In genomic region chr16:68238029-68238345, GRCh38 we compare ENCODE assay signal across 8 cellular contexts. TPM values are rescaled to one million over a fixed set of nuclear protein-coding genes. Genes with fewer than 3 reads are reported as not detected.
DNase-seq lines count a peak whose midpoint lies in the region; ATAC-seq and TF ChIP-seq lines count a peak whose summit lies in the region.

No MANE protein-coding gene starts in this region.

- no peaks in the 10 kb centered on the region for H3K36me3 Mint-ChIP-seq in osteocyte (ENCODE audit: unreplicated experiment)

- H3K4me3 Mint-ChIP-seq in osteocyte (ENCODE audit: unreplicated experiment): peak overlapping the region; percentile 84

- H3K79me2 ChIP-seq in Karpas-422 (ENCODE audit: low read length): no peaks in the 10 kb centered on the region

- no peaks in the 10 kb centered on the region for H3K36me3 ChIP-seq in Karpas-422 (ENCODE audit: insufficient read depth, low read length)
- no peaks in the 10 kb centered on the region for H3K36me3 ChIP-seq in endocrine pancreas (ENCODE audit: control insufficient read depth, insufficient read depth, low read length)

- H3K4me1 ChIP-seq in Karpas-422 (ENCODE audit: low read length) (peaks cover 17% of the 10 kb centered on the region), endocrine pancreas (ENCODE audit: control insufficient read depth, insufficient read depth, low read length) (no peaks in the 10 kb centered on the region)

- no peaks in the 10 kb centered on the region for H3K27me3 Mint-ChIP-seq in osteocyte (ENCODE audit: unreplicated experiment)

- 0 out of 2 replicates have a peak overlapping the region, but pooled peaks have one; percentile 72 for H2AFZ ChIP-seq in Karpas-422 (ENCODE audit: low read length)

- peak overlapping the region; percentile 62; the same call in 1 of the 2 replicates for H3K4me3 ChIP-seq in GM08714 (ENCODE audit: low read length)
- peak overlapping the region; percentile 77 for H3K4me3 ChIP-seq in Karpas-422 (ENCODE audit: low read length)
- H3K4me3 ChIP-seq in endocrine pancreas (ENCODE audit: control insufficient read depth, insufficient read depth, low read length): peak overlapping the region; percentile 6

- no peak for TF ChIP-seq CTCF in osteocyte (IDR thresholded peaks at IDR 0.05)

- ATAC-seq in GM18868 (IDR thresholded peaks at IDR 0.05; ENCODE audit: unreplicated experiment): no peak
- no peak for ATAC-seq in GM21381 (IDR thresholded peaks at IDR 0.05; ENCODE audit: unreplicated experiment)

- H3K27ac Mint-ChIP-seq in osteocyte (ENCODE audit: unreplicated experiment): peak overlapping the region; percentile 97

- peaks cover 20% of the 10 kb centered on the region for H3K4me1 Mint-ChIP-seq in osteocyte (ENCODE audit: unreplicated experiment)

- no peaks in the 10 kb centered on the region for H3K27me3 ChIP-seq in Karpas-422 (ENCODE audit: low read length)
- no peaks in the 10 kb centered on the region for H3K27me3 ChIP-seq in endocrine pancreas (ENCODE audit: control insufficient read depth, insufficient read depth, low read length)

- DNase-seq in Karpas-422: no peak
- DNase-seq in osteocyte (ENCODE audit: extremely low spot score, unreplicated experiment): no peak
- no peak for DNase-seq in iPS-NIHi11 (ENCODE audit: low spot score)
- DNase-seq in GOT3 (lab: John Stamatoyannopoulos, UW): no peak

- H3K9me2 ChIP-seq in Karpas-422 (replicated peaks; ENCODE audit: insufficient read depth, low read length): no peaks in the 10 kb centered on the region

- H3K9me3 ChIP-seq in Karpas-422 (ENCODE audit: low read length) (no peaks in the 10 kb centered on the region), endocrine pancreas (ENCODE audit: control insufficient read depth, low read length) (no peaks in the 10 kb centered on the region)

- H4K20me1 ChIP-seq in Karpas-422 (ENCODE audit: insufficient read depth, low read depth, low read length): no peaks in the 10 kb centered on the region

- no peak overlapping the region for H3K27ac ChIP-seq in Karpas-422 (ENCODE audit: low read length)

- H3K9ac ChIP-seq in Karpas-422 (ENCODE audit: low read length) (peak overlapping the region; percentile 60), endocrine pancreas (ENCODE audit: control insufficient read depth, insufficient read depth, low read length) (peak overlapping the region; percentile 49)

- H3K9me3 Mint-ChIP-seq in osteocyte (ENCODE audit: unreplicated experiment): no peaks in the 10 kb centered on the region

- peak overlapping the region; percentile 91 for H3K4me2 ChIP-seq in Karpas-422 (ENCODE audit: low read depth, low read length, poor library complexity, severe bottlenecking)

RNA-seq across cellular contexts. Expression of gene ESRP2, which starts 2.1 kb away (rescaled TPM):
- total RNA-seq in Karpas-422 (2014; rRNA removed; shearing (Covaris generic); ENCODE audit: low replicate concordance): not detected in 2 replicates
- 0.16 and 0.24 TPM in 2 replicates for total RNA-seq in osteocyte

RNA-seq across cellular contexts. Expression of gene PLA2G15, which starts 7.2 kb away (rescaled TPM):
- 8.7 and 14.3 TPM in 2 replicates for total RNA-seq in Karpas-422 (2014; rRNA removed; shearing (Covaris generic); ENCODE audit: low replicate concordance)
- 25.9 and 27.9 TPM in 2 replicates for total RNA-seq in osteocyte

RNA-seq across cellular contexts. Expression of gene SLC7A6, which starts 26.3 kb away (rescaled TPM):
- total RNA-seq in Karpas-422 (2014; rRNA removed; shearing (Covaris generic); ENCODE audit: low replicate concordance): 44.2 and 83.2 TPM in 2 replicates
- 50.7 and 52.9 TPM in 2 replicates for total RNA-seq in osteocyte

Comparison
In these comparisons a context has a peak if more than half of its experiments do, and no peak if none do; other contexts are left out.
1. H3K4me3 ChIP-seq: peak in every context shown above with its lines; median percentile 77 in Karpas-422; 62 in GM08714; 6 in endocrine pancreas.